ENCODE assay signal across 8 cellular contexts in the genomic region with DNA sequence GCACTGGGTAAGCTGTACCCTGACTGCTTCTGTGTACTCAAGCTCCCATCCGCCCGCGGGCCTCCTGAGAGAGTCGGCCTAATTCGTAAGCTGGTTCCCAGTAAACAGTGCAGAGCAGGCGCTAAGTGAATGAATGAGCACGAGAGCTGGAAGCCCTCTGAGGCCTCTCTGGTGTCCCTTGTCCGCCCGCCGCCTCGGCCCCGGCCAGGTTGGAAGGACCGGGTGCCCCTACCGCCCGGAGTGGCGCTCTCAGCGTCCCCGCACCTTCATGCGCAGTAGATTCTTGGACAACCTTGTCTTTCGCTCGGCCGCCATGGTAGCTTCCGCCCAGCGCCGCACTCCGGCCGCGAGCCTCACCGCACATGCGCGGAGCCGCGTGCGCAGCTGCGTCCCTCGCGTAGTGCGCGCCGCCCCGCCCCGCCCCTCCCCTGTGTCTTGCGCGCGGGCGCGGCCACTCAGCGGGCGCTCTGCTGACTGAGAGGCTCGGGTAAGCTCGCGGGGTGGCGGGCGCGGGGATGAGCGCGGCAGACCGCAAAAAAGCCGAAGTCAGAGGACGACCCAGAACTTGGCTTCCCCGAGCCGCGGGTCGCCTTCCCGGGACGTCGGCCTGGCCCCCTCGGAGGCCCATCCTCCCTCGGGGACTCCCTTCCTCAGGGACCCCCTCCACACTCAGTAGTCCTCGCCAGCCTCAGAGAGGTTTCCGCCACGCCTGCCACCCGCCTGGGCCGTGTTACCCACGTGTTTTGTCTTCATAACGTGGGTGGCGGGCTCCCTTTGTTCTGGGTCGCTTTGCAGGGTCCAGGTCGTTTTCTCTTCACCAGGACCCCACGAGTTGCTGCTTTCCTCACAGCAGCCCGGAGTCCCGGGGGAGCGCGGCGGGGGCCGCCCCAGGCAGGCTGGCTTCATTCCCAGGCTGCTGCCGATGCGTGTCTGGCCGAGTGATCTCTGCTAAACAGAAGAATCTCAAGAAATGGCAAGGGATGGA. TPM values are rescaled to one million over a fixed set of nuclear protein-coding genes. Genes with fewer than 3 reads are reported as not detected.
A peak's percentile ranks its signal among the peaks of the same experiment; 100 is the strongest.
DNase-seq lines count a peak whose midpoint lies in the region; ATAC-seq and TF ChIP-seq lines count a peak whose summit lies in the region.

A gene with protein sequence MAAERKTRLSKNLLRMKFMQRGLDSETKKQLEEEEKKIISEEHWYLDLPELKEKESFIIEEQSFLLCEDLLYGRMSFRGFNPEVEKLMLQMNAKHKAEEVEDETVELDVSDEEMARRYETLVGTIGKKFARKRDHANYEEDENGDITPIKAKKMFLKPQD (minus strand): TSS at position 364 of the 985 bp plus-strand sequence. CDS start 49 bp downstream, at position 315.

- H3K27me3 Mint-ChIP-seq in Calu3 (ENCODE audit: unreplicated experiment), result peaks cover 31% of the 10 kb centered on the region

- H3K9ac ChIP-seq in HUES48 (ENCODE audit: low read depth, low read length) (peak within 1 kb of the TSS; percentile 96), OCI-LY3 (ENCODE audit: low read length) (peak within 1 kb of the TSS; percentile 87)

- H3K4me3 ChIP-seq in HUES48 (ENCODE audit: low read depth, low read length) (peak within 1 kb of the TSS; percentile 78), OCI-LY3 (ENCODE audit: low read length) (peak within 1 kb of the TSS; percentile 91)

- peak within 1 kb of the TSS; percentile 86 for H3K27ac ChIP-seq in HUES48 (ENCODE audit: low read depth, low read length)
- peak within 1 kb of the TSS; percentile 43 for H3K27ac ChIP-seq in OCI-LY3 (ENCODE audit: low read length)
- peak within 1 kb of the TSS; percentile 69 for H3K27ac ChIP-seq in epithelial cell of prostate

- H3K27ac Mint-ChIP-seq in Calu3 (ENCODE audit: unreplicated experiment), result peak within 1 kb of the TSS; percentile 68

- DNase-seq in Calu3, result peak; percentile 94
- DNase-seq in activated T-cell treated with anti-CD3 and anti-CD28 coated beads for 4 hours, result peak; percentile 84
- peak; percentile 60 for DNase-seq in epithelial cell of prostate (ENCODE audit: low read depth, low spot score)
- peak; percentile 92 for DNase-seq in mucosa of gallbladder (ENCODE audit: low spot score)
- peak; percentile 89 for DNase-seq in stimulated activated CD8-positive, alpha-beta memory T cell treated with anti-CD3 and anti-CD28 coated beads, Interleukin-4, amount 100 ng/mL, for 24 hours (ENCODE audit: low read depth)

- peaks cover 2% of the 10 kb centered on the region; the same call in 1 of the 2 replicates for H3K9me3 ChIP-seq in HUES48 (ENCODE audit: control insufficient read depth, insufficient read depth, low read length)
- H3K9me3 ChIP-seq in OCI-LY3 (ENCODE audit: insufficient read depth, low read length), result peaks cover 8% of the 10 kb centered on the region; the same call in 1 of the 2 replicates

- H3K4me1 ChIP-seq in HUES48 (ENCODE audit: control insufficient read depth, insufficient read depth, low read length) (0 out of 2 replicates have a peak, but pooled peaks cover 4% of the 10 kb centered on the region), OCI-LY3 (ENCODE audit: low read length) (peaks cover 9% of the 10 kb centered on the region)

- no TSS peak for BruUV-seq in Calu3 (replicated peaks; lab: Mats Ljungman, UMichigan)

- H3K4me1 Mint-ChIP-seq in Calu3 (ENCODE audit: low read depth, unreplicated experiment), result peaks cover 20% of the 10 kb centered on the region

- no peak for TF ChIP-seq CTCF in Calu3 (IDR thresholded peaks at IDR 0.05; ENCODE audit: unreplicated experiment)
- TF ChIP-seq CTCF in OCI-LY3 (IDR thresholded peaks at IDR 0.05; ENCODE audit: low read depth, low read length), result no peak

- ATAC-seq in GM21390 (IDR thresholded peaks at IDR 0.05; ENCODE audit: unreplicated experiment), result peak; percentile 98

- H3K4me2 ChIP-seq in OCI-LY3 (ENCODE audit: low read length), result peak within 1 kb of the TSS; percentile 85

- H2AFZ ChIP-seq in OCI-LY3 (ENCODE audit: low read depth, low read length), result peak within 1 kb of the TSS; percentile 75

- peaks cover 42% of the 10 kb centered on the region for H3K79me2 ChIP-seq in OCI-LY3 (ENCODE audit: low read length)

- peak within 1 kb of the TSS; percentile 96 for H3K4me3 Mint-ChIP-seq in Calu3 (ENCODE audit: low read depth, unreplicated experiment)

- no peaks in the 10 kb centered on the region for H4K20me1 ChIP-seq in OCI-LY3 (ENCODE audit: insufficient read depth, low read length)

- H3K9me3 Mint-ChIP-seq in Calu3 (ENCODE audit: low read depth, unreplicated experiment), result no peaks in the 10 kb centered on the region

- CTCF ChIA-PET in Calu3 (lab: Charles Lee), result interaction anchor here (0.5 to 1.3 kb wide), 9 partner anchors 10 to 191 kb away, joined by 3 to 5 read pairs (median 3); no protein-coding TSS in a partner anchor

- intact Hi-C loops in Calu3 (cut with micrococcal nuclease; ENCODE audit: unreplicated experiment), result no loop called here

- peaks cover 29% of the 10 kb centered on the region for H3K27me3 ChIP-seq in HUES48 (ENCODE audit: control insufficient read depth, insufficient read depth, low read length)
- peaks cover 33% of the 10 kb centered on the region for H3K27me3 ChIP-seq in OCI-LY3 (ENCODE audit: low read depth, low read length)

- H3K36me3 ChIP-seq in HUES48 (ENCODE audit: control insufficient read depth, insufficient read depth, low read length) (peaks cover 27% of the 10 kb centered on the region), OCI-LY3 (replicated peaks; ENCODE audit: low read depth, low read length) (peaks cover 29% of the 10 kb centered on the region)

- H3K36me3 Mint-ChIP-seq in Calu3 (ENCODE audit: insufficient read depth, unreplicated experiment), result peaks cover 23% of the 10 kb centered on the region

RNA-seq across cellular contexts. Expression of the gene that starts here (rescaled TPM):
- 40.4 and 42.7 TPM in 2 replicates for total RNA-seq in Calu3 (2022)
- total RNA-seq in mucosa of gallbladder, result 14.4 TPM

Comparison
In these comparisons a context has a peak if more than half of its experiments do, and no peak if none do; other contexts are left out.
1. Peak in every context shown above with its lines: DNase-seq, ATAC-seq, H3K4me3 ChIP-seq and H3K27ac ChIP-seq.